ENCODE assay signal across 12 cellular contexts in genomic region chr19:1850809-1851544, GRCh38. TPM values are rescaled to one million over a fixed set of nuclear protein-coding genes. Genes with fewer than 3 reads are reported as not detected.
A peak's percentile ranks its signal among the peaks of the same experiment; 100 is the strongest.
DNase-seq lines count a peak whose midpoint lies in the region; ATAC-seq, FAIRE-seq and TF ChIP-seq lines count a peak whose summit lies in the region.
"Had no signal": no experiment of that assay in that cellular context is flagged by ENCODE, and none has a peak within 500 bp of the region (broad histone marks: within the 10 kb centered on the region; RNA-seq: fewer than 3 reads in every experiment).

No MANE protein-coding gene starts in this region.

- no peak for ATAC-seq in activated CD8-positive, alpha-beta T cell treated with anti-CD3 and anti-CD28 coated beads for 36 hours
- ATAC-seq in HepG2 (no peak), HG03432 (IDR thresholded peaks at IDR 0.05; ENCODE audit: unreplicated experiment) (no peak), HG03460 (IDR thresholded peaks at IDR 0.05; ENCODE audit: unreplicated experiment) (no peak)
- ATAC-seq: esophagus mucosa had no signal

- TF ChIP-seq CTCF in C4-2B (conservative IDR thresholded peaks at IDR 0.05): peak; percentile 34
- TF ChIP-seq CTCF in GM12874 (IDR thresholded peaks at IDR 0.05; ENCODE audit: insufficient read depth, low read depth, low read length): peak; percentile 23; the same call in 1 of the 2 replicates
- TF ChIP-seq CTCF in activated CD8-positive, alpha-beta T cell treated with anti-CD3 and anti-CD28 coated beads for 36 hours (IDR thresholded peaks at IDR 0.05): no peak
- peak; percentile 43 for TF ChIP-seq CTCF in HepG2 (CRISPR knock-in tag; IDR thresholded peaks at IDR 0.05)

- FAIRE-seq in HepG2 (lab: Jason Lieb, UNC): no peak
- FAIRE-seq: G401.6 had no signal

- H3K27ac Mint-ChIP-seq in activated CD8-positive, alpha-beta T cell treated with anti-CD3 and anti-CD28 coated beads for 36 hours: peak overlapping the region; percentile 61

- intact Hi-C loops in activated CD8-positive, alpha-beta T cell treated with anti-CD3 and anti-CD28 coated beads for 36 hours (cut with micrococcal nuclease): no loop called here
- intact Hi-C loops in HepG2 (cut with micrococcal nuclease; ENCODE audit: unreplicated experiment): no loop called here

- 93% methylated on average over 18 of the region's 23 CpGs for WGBS in HepG2 (ENCODE audit: low lambda C conversion rate)

- peaks cover 59% of the 10 kb centered on the region for H3K4me1 Mint-ChIP-seq in activated CD8-positive, alpha-beta T cell treated with anti-CD3 and anti-CD28 coated beads for 36 hours (ENCODE audit: low read depth)

- peaks cover 10% of the 10 kb centered on the region for H3K36me3 Mint-ChIP-seq in activated CD8-positive, alpha-beta T cell treated with anti-CD3 and anti-CD28 coated beads for 36 hours (ENCODE audit: low read depth)

- H3K79me2 ChIP-seq in HepG2 (ENCODE audit: insufficient read depth, low read length): peaks cover 27% of the 10 kb centered on the region

- peaks cover 30% of the 10 kb centered on the region for H3K4me1 ChIP-seq in HepG2 (ENCODE audit: insufficient read depth, low read length)

- H3K4me3 Mint-ChIP-seq in activated CD8-positive, alpha-beta T cell treated with anti-CD3 and anti-CD28 coated beads for 36 hours: peak overlapping the region; percentile 26

- H3K27ac ChIP-seq in C4-2B: no peak overlapping the region
- no peak overlapping the region for H3K27ac ChIP-seq in HepG2 (ENCODE audit: extremely low read length, insufficient read depth, low read length)

- no peak overlapping the region for H3K4me3 ChIP-seq in HepG2 (replicated peaks in 1 of 3; ENCODE audit: insufficient read depth in 1 of 3, low read depth in 2 of 3, low read length in 3 of 3)

- TF ChIP-seq RAD21 in HepG2 (CRISPR knock-in tag; IDR thresholded peaks at IDR 0.05): no peak

- in situ Hi-C loops in HepG2 (cut with HindIII; ENCODE audit: extremely low pct_ligation_motif_present, low pct_unique_long_range_greater_than_20kb): no loop called here

- no peak for TF ChIP-seq EP300 in HepG2 (IDR thresholded peaks at IDR 0.05; ENCODE audit: low read depth in 2 of 2, low read length in 2 of 2)
- TF ChIP-seq EP300 in HepG2 (CRISPR knock-in tag; IDR thresholded peaks at IDR 0.05; ENCODE audit: borderline replicate concordance): no peak

- H4K20me1 ChIP-seq in HepG2 (ENCODE audit: insufficient read depth, low read length): peaks cover 23% of the 10 kb centered on the region

- CTCF ChIA-PET in activated CD8-positive, alpha-beta T cell treated with anti-CD3 and anti-CD28 coated beads for 36 hours (lab: Charles Lee): interaction anchor here (4.0 kb wide), 1 partner anchor 13 kb away, joined by 19 read pairs; no protein-coding TSS in a partner anchor
- CTCF ChIA-PET in HepG2 (lab: Yijun Ruan, JAX; ENCODE audit: low intra/inter-chr PET ratio, low total read pairs): no interaction called here

- POLR2A ChIA-PET in activated CD8-positive, alpha-beta T cell treated with anti-CD3 and anti-CD28 coated beads for 36 hours (lab: Charles Lee): no interaction called here
- POLR2A ChIA-PET in HepG2 (lab: Yijun Ruan, JAX): no interaction called here

- TF ChIP-seq POLR2A in HepG2 (IDR thresholded peaks at IDR 0.05; ENCODE audit: insufficient read depth in 1 of 2, low read depth in 2 of 2, low read length in 2 of 2): no peak

- H3K27me3 Mint-ChIP-seq in activated CD8-positive, alpha-beta T cell treated with anti-CD3 and anti-CD28 coated beads for 36 hours: no peaks in the 10 kb centered on the region

- no peak for DNase-seq in activated CD8-positive, alpha-beta T cell treated with anti-CD3 and anti-CD28 coated beads for 36 hours
- DNase-seq in HepG2 (ENCODE audit: low spot score) (no peak), activated gamma-delta T cell treated with Interleukin-2 at 50 U/mL for 16 hours (no peak), NCI-H526 (lab: John Stamatoyannopoulos, UW) (no peak)
- DNase-seq: NCI-H187, SW 1271 had no signal

- no peak overlapping the region for H2AFZ ChIP-seq in HepG2 (ENCODE audit: low read length)

- H3K27me3 ChIP-seq in HepG2 (ENCODE audit: control insufficient read depth in 1 of 2, insufficient read depth in 2 of 2, low read length in 2 of 2): no peaks in the 10 kb centered on the region; a peak in 1 of 5 replicates

- peaks cover 2 to 3% of the 10 kb centered on the region in 2 experiments; a peak in 1 of 5 replicates for H3K36me3 ChIP-seq in HepG2 (replicated peaks in 1 of 2; ENCODE audit: control insufficient read depth in 1 of 2, insufficient read depth in 2 of 2, low read length in 2 of 2)

- H3K9me3 Mint-ChIP-seq in activated CD8-positive, alpha-beta T cell treated with anti-CD3 and anti-CD28 coated beads for 36 hours: no peaks in the 10 kb centered on the region

- no peaks in the 10 kb centered on the region for H3K9me3 ChIP-seq in HepG2 (ENCODE audit: low read length)

- no TSS peak for BruUV-seq in HepG2 (replicated peaks; lab: Mats Ljungman, UMichigan)

- no peak overlapping the region for H3K4me2 ChIP-seq in HepG2 (ENCODE audit: low read depth, low read length)

- no peak overlapping the region for H3K9ac ChIP-seq in HepG2 (ENCODE audit: insufficient read depth, low read depth, low read length)

RNA-seq across cellular contexts. Expression of gene REXO1, which starts 2.7 kb away (rescaled TPM):
- total RNA-seq in activated CD8-positive, alpha-beta T cell treated with anti-CD3 and anti-CD28 coated beads for 36 hours: 10 to 100 TPM; 43.4 to 46.8 TPM
- 3.0 and 5.0 TPM in 2 replicates for total RNA-seq in HepG2 (2016; rRNA removed; fragmentation: Illumina TruSeq; extraction: Trizol)
- 1.1 and 3.2 TPM in 2 replicates for total RNA-seq in HepG2 (2016; cell fraction: cytosol; rRNA removed; fragmentation: Illumina TruSeq; extraction: Trizol; ENCODE audit: low read depth)
- 4.1 and 5.2 TPM in 2 replicates for total RNA-seq in HepG2 (2016; cell fraction: insoluble cytoplasmic fraction; rRNA removed; fragmentation: Illumina TruSeq; extraction: Trizol)
- total RNA-seq in HepG2 (2016; cell fraction: membrane; rRNA removed; fragmentation: Illumina TruSeq; extraction: Trizol): 3.9 and 4.2 TPM in 2 replicates
- 6.0 and 7.6 TPM in 2 replicates for total RNA-seq in HepG2 (2016; cell fraction: nucleus; rRNA removed; fragmentation: Illumina TruSeq; extraction: Trizol)
- 11.2 and 13.0 TPM in 2 replicates for polyA plus RNA-seq in HepG2 (2011; rRNA removed)
- 8.7 and 9.8 TPM in 2 replicates for polyA plus RNA-seq in HepG2 (2011; cell fraction: cytosol; rRNA removed)
- 91.1 and 123 TPM in 2 replicates for polyA plus RNA-seq in HepG2 (2011; cell fraction: nucleus; rRNA removed)
- polyA plus RNA-seq in HepG2 (2012): 13.8 and 15.4 TPM in 2 replicates
- polyA plus RNA-seq in HepG2 (2016; cell fraction: cytosol; fragmentation: Illumina TruSeq; extraction: Trizol; ENCODE audit: low read depth): 1.7 and 1.8 TPM in 2 replicates
- 7.3 and 10.0 TPM in 2 replicates for polyA plus RNA-seq in HepG2 (2016; cell fraction: insoluble cytoplasmic fraction; fragmentation: Illumina TruSeq; extraction: Trizol; ENCODE audit: low read depth)
- polyA plus RNA-seq in HepG2 (2016; cell fraction: membrane; fragmentation: Illumina TruSeq; extraction: Trizol; ENCODE audit: low read depth): 5.1 and 5.3 TPM in 2 replicates
- polyA plus RNA-seq in HepG2 (2016; cell fraction: nucleus; fragmentation: Illumina TruSeq; extraction: Trizol; ENCODE audit: insufficient read depth, low read depth): 39.5 and 44.1 TPM in 2 replicates
- 16.3 and 19.1 TPM in 2 replicates for polyA minus RNA-seq in HepG2 (2011; rRNA and poly(A)+ RNA removed; ENCODE audit: low replicate concordance)
- polyA minus RNA-seq in HepG2 (2011; cell fraction: cytosol; rRNA and poly(A)+ RNA removed): 5.5 and 7.7 TPM in 2 replicates
- polyA minus RNA-seq in HepG2 (2011; cell fraction: nucleus; rRNA and poly(A)+ RNA removed): 9.3 and 10.8 TPM in 2 replicates

RNA-seq across cellular contexts. Expression of gene KLF16, which starts 12.4 kb away (rescaled TPM):
- total RNA-seq in activated CD8-positive, alpha-beta T cell treated with anti-CD3 and anti-CD28 coated beads for 36 hours: 10 to 100 TPM; 25.6 to 27.7 TPM
- 6.2 and 6.7 TPM in 2 replicates for total RNA-seq in HepG2 (2016; rRNA removed; fragmentation: Illumina TruSeq; extraction: Trizol)
- total RNA-seq in HepG2 (2016; cell fraction: cytosol; rRNA removed; fragmentation: Illumina TruSeq; extraction: Trizol; ENCODE audit: low read depth): 2.1 and 2.2 TPM in 2 replicates
- 5.5 and 5.9 TPM in 2 replicates for total RNA-seq in HepG2 (2016; cell fraction: insoluble cytoplasmic fraction; rRNA removed; fragmentation: Illumina TruSeq; extraction: Trizol)
- total RNA-seq in HepG2 (2016; cell fraction: membrane; rRNA removed; fragmentation: Illumina TruSeq; extraction: Trizol): 8.3 and 8.9 TPM in 2 replicates
- 4.0 and 4.8 TPM in 2 replicates for total RNA-seq in HepG2 (2016; cell fraction: nucleus; rRNA removed; fragmentation: Illumina TruSeq; extraction: Trizol)
- polyA plus RNA-seq in HepG2 (2011; rRNA removed): 3.5 and 4.7 TPM in 2 replicates
- 3.7 and 7.0 TPM in 2 replicates for polyA plus RNA-seq in HepG2 (2011; cell fraction: cytosol; rRNA removed)
- 16.7 and 31.9 TPM in 2 replicates for polyA plus RNA-seq in HepG2 (2011; cell fraction: nucleus; rRNA removed)
- 8.3 and 9.4 TPM in 2 replicates for polyA plus RNA-seq in HepG2 (2012)
- 3.2 and 3.4 TPM in 2 replicates for polyA plus RNA-seq in HepG2 (2016; cell fraction: cytosol; fragmentation: Illumina TruSeq; extraction: Trizol; ENCODE audit: low read depth)
- 12.0 and 14.3 TPM in 2 replicates for polyA plus RNA-seq in HepG2 (2016; cell fraction: insoluble cytoplasmic fraction; fragmentation: Illumina TruSeq; extraction: Trizol; ENCODE audit: low read depth)
- 8.9 and 9.3 TPM in 2 replicates for polyA plus RNA-seq in HepG2 (2016; cell fraction: membrane; fragmentation: Illumina TruSeq; extraction: Trizol; ENCODE audit: low read depth)
- polyA plus RNA-seq in HepG2 (2016; cell fraction: nucleus; fragmentation: Illumina TruSeq; extraction: Trizol; ENCODE audit: insufficient read depth, low read depth): 11.4 and 12.0 TPM in 2 replicates
- polyA minus RNA-seq in HepG2 (2011; rRNA and poly(A)+ RNA removed; ENCODE audit: low replicate concordance): 3.1 and 9.7 TPM in 2 replicates
- polyA minus RNA-seq in HepG2 (2011; cell fraction: cytosol; rRNA and poly(A)+ RNA removed): 8.9 and 15.3 TPM in 2 replicates
- polyA minus RNA-seq in HepG2 (2011; cell fraction: nucleus; rRNA and poly(A)+ RNA removed): 2.1 and 2.2 TPM in 2 replicates

RNA-seq across cellular contexts. Expression of gene ABHD17A, which starts 34.3 kb away (rescaled TPM):
- 100 to 1,000 TPM; 112 to 113 TPM for total RNA-seq in activated CD8-positive, alpha-beta T cell treated with anti-CD3 and anti-CD28 coated beads for 36 hours
- total RNA-seq in HepG2 (2016; rRNA removed; fragmentation: Illumina TruSeq; extraction: Trizol): 27.9 and 40.8 TPM in 2 replicates
- total RNA-seq in HepG2 (2016; cell fraction: cytosol; rRNA removed; fragmentation: Illumina TruSeq; extraction: Trizol; ENCODE audit: low read depth): 52.2 and 64.4 TPM in 2 replicates
- total RNA-seq in HepG2 (2016; cell fraction: insoluble cytoplasmic fraction; rRNA removed; fragmentation: Illumina TruSeq; extraction: Trizol): 24.0 and 37.3 TPM in 2 replicates
- total RNA-seq in HepG2 (2016; cell fraction: membrane; rRNA removed; fragmentation: Illumina TruSeq; extraction: Trizol): 65.2 and 82.2 TPM in 2 replicates
- 17.1 and 19.3 TPM in 2 replicates for total RNA-seq in HepG2 (2016; cell fraction: nucleus; rRNA removed; fragmentation: Illumina TruSeq; extraction: Trizol)
- 27.7 and 44.6 TPM in 2 replicates for polyA plus RNA-seq in HepG2 (2011; rRNA removed)
- polyA plus RNA-seq in HepG2 (2011; cell fraction: cytosol; rRNA removed): 25.9 and 53.1 TPM in 2 replicates
- 72.5 and 83.8 TPM in 2 replicates for polyA plus RNA-seq in HepG2 (2011; cell fraction: nucleus; rRNA removed)
- polyA plus RNA-seq in HepG2 (2012): 11.9 and 16.2 TPM in 2 replicates
- polyA plus RNA-seq in HepG2 (2016; cell fraction: cytosol; fragmentation: Illumina TruSeq; extraction: Trizol; ENCODE audit: low read depth): 51.0 and 62.5 TPM in 2 replicates
- polyA plus RNA-seq in HepG2 (2016; cell fraction: insoluble cytoplasmic fraction; fragmentation: Illumina TruSeq; extraction: Trizol; ENCODE audit: low read depth): 25.3 and 27.0 TPM in 2 replicates
- polyA plus RNA-seq in HepG2 (2016; cell fraction: membrane; fragmentation: Illumina TruSeq; extraction: Trizol; ENCODE audit: low read depth): 54.6 and 60.4 TPM in 2 replicates
- polyA plus RNA-seq in HepG2 (2016; cell fraction: nucleus; fragmentation: Illumina TruSeq; extraction: Trizol; ENCODE audit: insufficient read depth, low read depth): 38.7 and 42.0 TPM in 2 replicates
- 15.0 and 50.9 TPM in 2 replicates for polyA minus RNA-seq in HepG2 (2011; rRNA and poly(A)+ RNA removed; ENCODE audit: low replicate concordance)
- 17.2 and 18.0 TPM in 2 replicates for polyA minus RNA-seq in HepG2 (2011; cell fraction: cytosol; rRNA and poly(A)+ RNA removed)
- polyA minus RNA-seq in HepG2 (2011; cell fraction: nucleus; rRNA and poly(A)+ RNA removed): 5.7 and 5.8 TPM in 2 replicates

RNA-seq across cellular contexts. Expression of gene ATP8B3, which starts 38.9 kb away (rescaled TPM):
- 1 to 10 TPM; 5.8 to 8.2 TPM for total RNA-seq in activated CD8-positive, alpha-beta T cell treated with anti-CD3 and anti-CD28 coated beads for 36 hours
- 1.8 and 2.6 TPM in 2 replicates for total RNA-seq in HepG2 (2016; rRNA removed; fragmentation: Illumina TruSeq; extraction: Trizol)
- total RNA-seq in HepG2 (2016; cell fraction: cytosol; rRNA removed; fragmentation: Illumina TruSeq; extraction: Trizol; ENCODE audit: low read depth): 0.35 and 0.40 TPM in 2 replicates
- 1.8 and 2.6 TPM in 2 replicates for total RNA-seq in HepG2 (2016; cell fraction: insoluble cytoplasmic fraction; rRNA removed; fragmentation: Illumina TruSeq; extraction: Trizol)
- total RNA-seq in HepG2 (2016; cell fraction: membrane; rRNA removed; fragmentation: Illumina TruSeq; extraction: Trizol): 1.2 and 1.7 TPM in 2 replicates
- total RNA-seq in HepG2 (2016; cell fraction: nucleus; rRNA removed; fragmentation: Illumina TruSeq; extraction: Trizol): 1.9 and 3.5 TPM in 2 replicates
- polyA plus RNA-seq in HepG2 (2011; rRNA removed): 5.8 and 5.9 TPM in 2 replicates
- 3.8 and 4.8 TPM in 2 replicates for polyA plus RNA-seq in HepG2 (2011; cell fraction: cytosol; rRNA removed)
- polyA plus RNA-seq in HepG2 (2011; cell fraction: nucleus; rRNA removed): 10.6 and 12.8 TPM in 2 replicates
- polyA plus RNA-seq in HepG2 (2012): 2.4 and 2.5 TPM in 2 replicates
- polyA plus RNA-seq in HepG2 (2016; cell fraction: cytosol; fragmentation: Illumina TruSeq; extraction: Trizol; ENCODE audit: low read depth): 0.36 and 0.59 TPM in 2 replicates
- 1.1 and 2.2 TPM in 2 replicates for polyA plus RNA-seq in HepG2 (2016; cell fraction: insoluble cytoplasmic fraction; fragmentation: Illumina TruSeq; extraction: Trizol; ENCODE audit: low read depth)
- polyA plus RNA-seq in HepG2 (2016; cell fraction: membrane; fragmentation: Illumina TruSeq; extraction: Trizol; ENCODE audit: low read depth): 0.69 and 0.98 TPM in 2 replicates
- polyA plus RNA-seq in HepG2 (2016; cell fraction: nucleus; fragmentation: Illumina TruSeq; extraction: Trizol; ENCODE audit: insufficient read depth, low read depth): 9.6 and 11.4 TPM in 2 replicates
- polyA minus RNA-seq in HepG2 (2011; rRNA and poly(A)+ RNA removed; ENCODE audit: low replicate concordance): 10.3 and 16.8 TPM in 2 replicates
- 4.6 and 5.4 TPM in 2 replicates for polyA minus RNA-seq in HepG2 (2011; cell fraction: cytosol; rRNA and poly(A)+ RNA removed)
- polyA minus RNA-seq in HepG2 (2011; cell fraction: nucleus; rRNA and poly(A)+ RNA removed): 2.7 and 3.0 TPM in 2 replicates

RNA-seq across cellular contexts. Expression of gene ADAT3, which starts 54.2 kb away (rescaled TPM):
- 1 to 10 TPM; 5.3 to 6.7 TPM for total RNA-seq in activated CD8-positive, alpha-beta T cell treated with anti-CD3 and anti-CD28 coated beads for 36 hours
- 2.0 and 3.5 TPM in 2 replicates for total RNA-seq in HepG2 (2016; rRNA removed; fragmentation: Illumina TruSeq; extraction: Trizol)
- 0.79 and 0.81 TPM in 2 replicates for total RNA-seq in HepG2 (2016; cell fraction: cytosol; rRNA removed; fragmentation: Illumina TruSeq; extraction: Trizol; ENCODE audit: low read depth)
- 1.7 and 3.1 TPM in 2 replicates for total RNA-seq in HepG2 (2016; cell fraction: insoluble cytoplasmic fraction; rRNA removed; fragmentation: Illumina TruSeq; extraction: Trizol)
- 1.7 and 2.1 TPM in 2 replicates for total RNA-seq in HepG2 (2016; cell fraction: membrane; rRNA removed; fragmentation: Illumina TruSeq; extraction: Trizol)
- 1.5 and 1.9 TPM in 2 replicates for total RNA-seq in HepG2 (2016; cell fraction: nucleus; rRNA removed; fragmentation: Illumina TruSeq; extraction: Trizol)
- polyA plus RNA-seq in HepG2 (2011; rRNA removed): 0.95 and 1.4 TPM in 2 replicates
- 0.94 and 1.7 TPM in 2 replicates for polyA plus RNA-seq in HepG2 (2011; cell fraction: cytosol; rRNA removed)
- polyA plus RNA-seq in HepG2 (2011; cell fraction: nucleus; rRNA removed): 6.4 and 7.8 TPM in 2 replicates
- polyA plus RNA-seq in HepG2 (2012): 1.3 and 1.7 TPM in 2 replicates
- polyA plus RNA-seq in HepG2 (2016; cell fraction: cytosol; fragmentation: Illumina TruSeq; extraction: Trizol; ENCODE audit: low read depth): 0.68 TPM in 2 replicates
- polyA plus RNA-seq in HepG2 (2016; cell fraction: insoluble cytoplasmic fraction; fragmentation: Illumina TruSeq; extraction: Trizol; ENCODE audit: low read depth): 2.8 and 3.5 TPM in 2 replicates
- 1.1 and 1.4 TPM in 2 replicates for polyA plus RNA-seq in HepG2 (2016; cell fraction: membrane; fragmentation: Illumina TruSeq; extraction: Trizol; ENCODE audit: low read depth)
- polyA plus RNA-seq in HepG2 (2016; cell fraction: nucleus; fragmentation: Illumina TruSeq; extraction: Trizol; ENCODE audit: insufficient read depth, low read depth): 5.0 and 6.1 TPM in 2 replicates
- polyA minus RNA-seq in HepG2 (2011; rRNA and poly(A)+ RNA removed; ENCODE audit: low replicate concordance): 2.1 and 3.8 TPM in 2 replicates
- polyA minus RNA-seq in HepG2 (2011; cell fraction: cytosol; rRNA and poly(A)+ RNA removed): 1.3 and 1.6 TPM in 2 replicates
- 2.3 and 2.6 TPM in 2 replicates for polyA minus RNA-seq in HepG2 (2011; cell fraction: nucleus; rRNA and poly(A)+ RNA removed)
